In genomic region chr16:12758031-12758669, GRCh38 we compare ENCODE assay signal across 1 cellular context.
TF ChIP-seq lines count a peak whose summit lies in the region.

No MANE protein-coding gene starts in this region.

TF ChIP-seq in HEK293, 187 proteins besides CTCF, POLR2A, EP300 and RAD21 (continued from another document):
- TF ChIP-seq HIC1 (tag by site-specific recombination; IDR thresholded peaks at IDR 0.05) (no peak), ZBTB20 (tag by site-specific recombination; IDR thresholded peaks at IDR 0.05) (no peak), ZNF692 (tag by site-specific recombination; IDR thresholded peaks at IDR 0.05) (peak; percentile 46; the same call in 1 of the 2 replicates), ZNF174 (tag by site-specific recombination; IDR thresholded peaks at IDR 0.05) (no peak), ZBTB26 (tag by site-specific recombination; optimal IDR thresholded peaks at IDR 0.05) (no peak), ZNF354C (tag by site-specific recombination; IDR thresholded peaks at IDR 0.05; ENCODE audit: borderline replicate concordance, low read depth) (no peak), ZNF211 (tag by site-specific recombination; IDR thresholded peaks at IDR 0.05; ENCODE audit: low read depth) (no peak), GLIS2 (tag by site-specific recombination; IDR thresholded peaks at IDR 0.05) (0 out of 2 replicates have a peak, but pooled peaks have one; percentile 13), REPIN1 (tag by site-specific recombination; IDR thresholded peaks at IDR 0.05; ENCODE audit: low read depth) (no peak), ZNF404 (tag by site-specific recombination; IDR thresholded peaks at IDR 0.05) (no peak), ZXDB (tag by site-specific recombination; IDR thresholded peaks at IDR 0.05) (peak; percentile 91), ZNF2 (tag by site-specific recombination; IDR thresholded peaks at IDR 0.05) (0 out of 2 replicates have a peak, but pooled peaks have one; percentile 14), ZNF266 (tag by site-specific recombination; IDR thresholded peaks at IDR 0.05; ENCODE audit: low read depth) (no peak), ZNF335 (tag by site-specific recombination; conservative IDR thresholded peaks at IDR 0.05) (peak; percentile 98), RBAK (tag by site-specific recombination; IDR thresholded peaks at IDR 0.05) (no peak), PRDM4 (tag by site-specific recombination; IDR thresholded peaks at IDR 0.05) (no peak), ZNF580 (tag by site-specific recombination; IDR thresholded peaks at IDR 0.05) (no peak), ZNF600 (tag by site-specific recombination; IDR thresholded peaks at IDR 0.05) (no peak), ZSCAN16 (tag by site-specific recombination; IDR thresholded peaks at IDR 0.05) (no peak), OVOL3 (tag by site-specific recombination; IDR thresholded peaks at IDR 0.05) (no peak), ZNF157 (tag by site-specific recombination; IDR thresholded peaks at IDR 0.05) (no peak), GLIS1 (tag by site-specific recombination; IDR thresholded peaks at IDR 0.05) (peak; percentile 53), GFI1B (tag by site-specific recombination; IDR thresholded peaks at IDR 0.05) (no peak), IKZF3 (tag by site-specific recombination; IDR thresholded peaks at IDR 0.05) (no peak), MZF1 (tag by site-specific recombination; IDR thresholded peaks at IDR 0.05; ENCODE audit: borderline replicate concordance) (no peak), ZNF670 (tag by site-specific recombination; IDR thresholded peaks at IDR 0.05; ENCODE audit: low read depth) (no peak), ZNF830 (tag by site-specific recombination; IDR thresholded peaks at IDR 0.05; ENCODE audit: low read depth) (no peak), ZNF202 (tag by site-specific recombination; IDR thresholded peaks at IDR 0.05; ENCODE audit: borderline replicate concordance) (no peak), SCRT2 (tag by site-specific recombination; IDR thresholded peaks at IDR 0.05) (no peak), ZIC2 (tag by site-specific recombination; IDR thresholded peaks at IDR 0.05) (peak; percentile 58), GLI2 (tag by site-specific recombination; IDR thresholded peaks at IDR 0.05; ENCODE audit: borderline replicate concordance, low read depth) (no peak), ZNF660 (tag by site-specific recombination; IDR thresholded peaks at IDR 0.05) (0 out of 2 replicates have a peak, but pooled peaks have one; percentile 12), TRIM28 (IDR thresholded peaks at IDR 0.05; ENCODE audit: borderline replicate concordance, low read length) (peak; percentile 78; the same call in 1 of the 2 replicates), ZNF677 (tag by site-specific recombination; IDR thresholded peaks at IDR 0.05) (no peak), ZFP37 (tag by site-specific recombination; IDR thresholded peaks at IDR 0.05) (0 out of 2 replicates have a peak, but pooled peaks have one; percentile 67), ZNF133 (tag by site-specific recombination; IDR thresholded peaks at IDR 0.05) (no peak), OSR2 (tag by site-specific recombination; IDR thresholded peaks at IDR 0.05) (peak; percentile 82), ZNF843 (tag by site-specific recombination; IDR thresholded peaks at IDR 0.05) (peak; percentile 84), REST (tag by site-specific recombination; IDR thresholded peaks at IDR 0.05) (no peak), ZNF560 (tag by site-specific recombination; IDR thresholded peaks at IDR 0.05; ENCODE audit: borderline replicate concordance) (no peak)
